Comparison of ENCODE assay signal across 8 cellular contexts in genomic region chr1:43531453-43531905, GRCh38. TPM values are rescaled to one million over a fixed set of nuclear protein-coding genes. Genes with fewer than 3 reads are reported as not detected.
A peak's percentile ranks its signal among the peaks of the same experiment; 100 is the strongest.
DNase-seq lines count a peak whose midpoint lies in the region; ATAC-seq, FAIRE-seq and TF ChIP-seq lines count a peak whose summit lies in the region.

No MANE protein-coding gene starts in this region.

- peaks cover 23% of the 10 kb centered on the region for H3K27me3 ChIP-seq in CD4-positive, alpha-beta T cell (ENCODE audit: control insufficient read depth, insufficient read depth, low read length)
- H3K27me3 ChIP-seq in HUES6 (ENCODE audit: control insufficient read depth, insufficient read depth, low read length) (peaks cover 9% of the 10 kb centered on the region), adipocyte (replicated peaks; ENCODE audit: control insufficient read depth, insufficient read depth, low read length) (no peaks in the 10 kb centered on the region), smooth muscle cell (ENCODE audit: low read depth) (no peaks in the 10 kb centered on the region)

- H3K27ac Mint-ChIP-seq in CD4-positive, alpha-beta T cell, result no peak overlapping the region

- H3K4me3 Mint-ChIP-seq in CD4-positive, alpha-beta T cell, result peak overlapping the region; percentile 88

- POLR2A ChIA-PET in CD4-positive, alpha-beta T cell (lab: Charles Lee), result no interaction called here

- no peaks in the 10 kb centered on the region for H3K36me3 Mint-ChIP-seq in CD4-positive, alpha-beta T cell (ENCODE audit: low read depth)

- peak; percentile 28 for ATAC-seq in CD4-positive, alpha-beta T cell (ENCODE audit: poor library complexity)

- H3K36me3 ChIP-seq in HUES6 (ENCODE audit: control insufficient read depth, insufficient read depth, low read length), result no peaks in the 10 kb centered on the region
- H3K36me3 ChIP-seq in adipocyte (ENCODE audit: control insufficient read depth, insufficient read depth, low read length, severe bottlenecking), result no peaks in the 10 kb centered on the region
- H3K36me3 ChIP-seq in smooth muscle cell (ENCODE audit: low read depth), result no peaks in the 10 kb centered on the region

- peaks cover 29% of the 10 kb centered on the region for H3K4me1 Mint-ChIP-seq in CD4-positive, alpha-beta T cell (ENCODE audit: low read depth)

- peaks cover 53% of the 10 kb centered on the region for H3K27me3 Mint-ChIP-seq in CD4-positive, alpha-beta T cell

- FAIRE-seq in GM12892 (lab: Jason Lieb, UNC), result no peak

- H3K4me2 ChIP-seq in smooth muscle cell, result peak overlapping the region; percentile 94

- H3K9me3 Mint-ChIP-seq in CD4-positive, alpha-beta T cell, result no peaks in the 10 kb centered on the region

- peak overlapping the region; percentile 94 for H2AFZ ChIP-seq in smooth muscle cell (ENCODE audit: low read depth)

- peaks cover 36% of the 10 kb centered on the region for H3K79me2 ChIP-seq in smooth muscle cell (ENCODE audit: low read depth)

- peaks cover 47% of the 10 kb centered on the region for H4K20me1 ChIP-seq in smooth muscle cell (ENCODE audit: low read depth)

- peaks cover 9% of the 10 kb centered on the region for H3F3A ChIP-seq in smooth muscle cell (ENCODE audit: low read depth)

- H3K4me1 ChIP-seq in HUES6 (ENCODE audit: control insufficient read depth, insufficient read depth, low read length) (peaks cover 45% of the 10 kb centered on the region), adipocyte (ENCODE audit: control insufficient read depth, insufficient read depth, low read length) (peaks cover 13% of the 10 kb centered on the region), smooth muscle cell (ENCODE audit: low read depth) (peaks cover 25% of the 10 kb centered on the region)

- WGBS in smooth muscle cell (ENCODE audit: low lambda C conversion rate), result 6% methylated on average over 7 of the region's 63 CpGs

- H3K9ac ChIP-seq in HUES6 (ENCODE audit: low read length), result peak overlapping the region; percentile 65
- H3K9ac ChIP-seq in adipocyte (ENCODE audit: low read length), result peak overlapping the region; percentile 89
- H3K9ac ChIP-seq in smooth muscle cell (ENCODE audit: low read depth), result peak overlapping the region; percentile 54

- no peak for TF ChIP-seq POLR2A in GM12892 (IDR thresholded peaks at IDR 0.05; ENCODE audit: low read depth, low read length)

- H3K27ac ChIP-seq in CD4-positive, alpha-beta T cell (ENCODE audit: low read depth, low read length), result no peak overlapping the region
- H3K27ac ChIP-seq in HUES6 (ENCODE audit: low read depth, low read length) (no peak overlapping the region; the same call in 1 of the 2 replicates), smooth muscle cell (ENCODE audit: low read depth) (no peak overlapping the region)

- H3K4me3 ChIP-seq in HUES6 (ENCODE audit: low read depth, low read length) (peak overlapping the region; percentile 92), adipocyte (ENCODE audit: low read length) (peak overlapping the region; percentile 85), iPS-18c (ENCODE audit: insufficient read depth, low read depth, low read length) (peak overlapping the region; percentile 81), smooth muscle cell (peak overlapping the region; percentile 83)

- DNase-seq in CD4-positive, alpha-beta T cell, result peak in 1 of 10 experiments; percentile 4
- DNase-seq in adipocyte (ENCODE audit: low read depth) (peak; percentile 62), smooth muscle cell (lab: John Stamatoyannopoulos, UW; ENCODE audit: unreplicated experiment) (no peak), GM12892 (ENCODE audit: insufficient read length) (no peak), NCI-H446 treated with DMSO at 0.1 percent for 48 hours (lab: John Stamatoyannopoulos, UW) (no peak)
- no peak for DNase-seq in effector CD8-positive, alpha-beta T cell (lab: John Stamatoyannopoulos, UW)

- no peaks in the 10 kb centered on the region for H3K9me3 ChIP-seq in CD4-positive, alpha-beta T cell (ENCODE audit: control insufficient read depth, low read length)
- no peaks in the 10 kb centered on the region for H3K9me3 ChIP-seq in HUES6 (ENCODE audit: control insufficient read depth, insufficient read depth, low read depth, low read length)
- H3K9me3 ChIP-seq in adipocyte (ENCODE audit: control insufficient read depth, low read length), result no peaks in the 10 kb centered on the region
- no peaks in the 10 kb centered on the region for H3K9me3 ChIP-seq in iPS-18c (ENCODE audit: control insufficient read depth, insufficient read depth, low read length)
- no peaks in the 10 kb centered on the region for H3K9me3 ChIP-seq in smooth muscle cell (replicated peaks; ENCODE audit: low read depth)

- intact Hi-C loops in CD4-positive, alpha-beta T cell (cut with DNase I, micrococcal nuclease), result loop anchor here in 1 of 2 experiments (5.0 kb wide), 2 partner anchors 231 to 304 kb away; no protein-coding TSS in a partner anchor

- no peak for TF ChIP-seq CTCF in CD4-positive, alpha-beta T cell (IDR thresholded peaks at IDR 0.05)
- TF ChIP-seq CTCF in smooth muscle cell (IDR thresholded peaks at IDR 0.05; ENCODE audit: borderline replicate concordance, insufficient read depth, poor library complexity, severe bottlenecking), result no peak

- CTCF ChIA-PET in CD4-positive, alpha-beta T cell (lab: Charles Lee), result no interaction called here

RNA-seq across cellular contexts. Expression of gene PTPRF, which starts 0.8 kb away (rescaled TPM):
- under 1 TPM; 0.14 TPM for total RNA-seq in CD4-positive, alpha-beta T cell
- 51.5 and 71.0 TPM in 2 replicates for total RNA-seq in smooth muscle cell
- 39.9 and 69.9 TPM in 2 replicates for polyA plus RNA-seq in smooth muscle cell
- polyA plus RNA-seq in GM12892 (2012; ENCODE audit: missing spikeins), result 1.3 TPM

Comparison
In these comparisons a context has a peak if more than half of its experiments do, and no peak if none do; other contexts are left out.
1. RNA of gene PTPRF, which starts 0.8 kb away (total RNA-seq): 51.5 to 71.0 TPM in smooth muscle cell; 0.14 TPM in CD4-positive, alpha-beta T cell; every median in the first group is over 10 times any median in the second.
2. Peak in every context shown above with its lines, with median percentiles within 50 percentile points of each other: H3K4me3 ChIP-seq and H3K9ac ChIP-seq.